ENCODE assay signal across 10 cellular contexts in genomic region chr10:25114036-25114411, GRCh38.
"Had no signal": no experiment of that assay in that cellular context is flagged by ENCODE, and none has a peak within 500 bp of the region (broad histone marks: within the 10 kb centered on the region; RNA-seq: fewer than 3 reads in every experiment).

No MANE protein-coding gene starts in this region.

- H3K9me3 ChIP-seq: MG63, Peyer's patch, SJCRH30 had no signal

- H3K27ac ChIP-seq: Peyer's patch, SJCRH30 had no signal

- DNase-seq: Karpas-422, KG1, MG63, NCI-H1694, NCI-H187 treated with DMSO at 0.1 percent for 48 hours, NCI-H2171 treated with DMSO at 0.1 percent for 48 hours, NCI-H510A treated with DMSO at 0.1 percent for 48 hours, Peyer's patch, SHP77 treated with DMSO at 0.1 percent for 48 hours had no signal

- H3K36me3 ChIP-seq: MG63, Peyer's patch, SJCRH30 had no signal

- H3K27me3 ChIP-seq: MG63, Peyer's patch had no signal

- H3K4me3 ChIP-seq: MG63, Peyer's patch, SJCRH30 had no signal

- H3K4me1 ChIP-seq: Peyer's patch had no signal
